28 cellular contexts compared by ENCODE assay signal in the genomic region with DNA sequence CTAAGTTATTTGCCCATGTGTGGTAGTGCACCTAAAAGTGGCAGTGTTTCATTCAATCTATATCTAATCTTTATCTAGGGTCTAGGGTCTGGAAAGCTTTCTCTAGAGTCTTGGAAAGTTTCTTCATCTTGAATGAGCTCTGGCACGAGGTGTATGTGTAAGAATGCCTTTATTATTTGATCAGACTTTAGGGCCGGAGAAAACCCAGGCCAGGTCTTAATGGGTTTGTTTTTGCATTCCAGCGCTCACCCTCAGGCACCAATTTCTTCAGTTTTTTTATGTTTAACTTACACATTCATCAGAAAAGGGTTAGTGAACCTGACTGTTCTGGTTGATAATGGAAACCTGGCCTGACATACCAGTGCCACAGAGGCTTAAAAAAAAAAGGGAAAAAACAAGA.
"Had no signal": no experiment of that assay in that cellular context is flagged by ENCODE, and none has a peak within 500 bp of the region (broad histone marks: within the 10 kb centered on the region; RNA-seq: fewer than 3 reads in every experiment).

No MANE protein-coding gene starts in this region.

- H3K27ac ChIP-seq: cardiac muscle cell, heart left ventricle, left ventricle myocardium inferior, ovary, psoas muscle, right atrium auricular region, suprapubic skin, tibial artery had no signal

- H3K9me3 Mint-ChIP-seq: activated CD4-positive, alpha-beta memory T cell treated with anti-CD3 and anti-CD28 coated beads, Interleukin-2, amount 10 ng/mL, durations not matched to agents 7 days and 5 days; activated CD4-positive, alpha-beta T cell treated with anti-CD3 and anti-CD28 coated beads, Interleukin-2, amount 10 ng/mL, durations not matched to agents 7 days and 5 days; activated naive CD4-positive, alpha-beta T cell treated with anti-CD3 and anti-CD28 coated beads, Interleukin-2, amount 50 U/mL, for 72 hours; effector memory CD8-positive, alpha-beta T cell; T-helper 1 cell treated with Interleukin-12 subunit alpha and Interleukin-12 subunit beta and Interleukin-4 antibody, amounts not matched to agents 30 μg/mL and 1 μg/mL, for 36 hours had no signal

- H3K9me3 ChIP-seq: left ventricle myocardium inferior, ovary, psoas muscle, right atrium auricular region, suprapubic skin, tibial artery had no signal

- H3K36me3 Mint-ChIP-seq: activated naive CD4-positive, alpha-beta T cell treated with anti-CD3 and anti-CD28 coated beads, Interleukin-2, amount 50 U/mL, for 72 hours; brain had no signal

- H3K4me3 ChIP-seq: cardiac muscle cell, heart left ventricle, left ventricle myocardium inferior, ovary, psoas muscle, right atrium auricular region, suprapubic skin, tibial artery had no signal

- DNase-seq: activated CD4-positive, alpha-beta memory T cell treated with anti-CD3 and anti-CD28 coated beads, Interleukin-2, amount 10 ng/mL, durations not matched to agents 7 days and 5 days; activated CD4-positive, alpha-beta T cell treated with anti-CD3 and anti-CD28 coated beads for 1 hour; activated CD4-positive, alpha-beta T cell treated with anti-CD3 and anti-CD28 coated beads, Interleukin-2, amount 10 ng/mL, durations not matched to agents 7 days and 5 days; activated CD8-positive, alpha-beta memory T cell treated with anti-CD3 and anti-CD28 coated beads, Interleukin-2, amount 50 U/mL, for 48 hours; activated naive CD4-positive, alpha-beta T cell; activated T-cell treated with anti-CD3 and anti-CD28 coated beads, Interleukin-2, amount 50 U/mL, for 48 hours; aorta; cortex of kidney; effector memory CD8-positive, alpha-beta T cell; erythroblast; foreskin fibroblast; heart left ventricle; kidney glomerular epithelial cell; left ventricle myocardium inferior; nephron progenitor cell; ovary; psoas muscle; stimulated activated CD4-positive, alpha-beta T cell treated with anti-CD3 and anti-CD28 coated beads, Interleukin-15, amount 100 ng/mL, for 24 hours; stimulated activated CD4-positive, alpha-beta T cell treated with anti-CD3 and anti-CD28 coated beads, Interleukin-2, amount 100 ng/mL, for 24 hours; stimulated activated naive CD4-positive, alpha-beta T cell; T-helper 9 cell; tibial artery had no signal

- H3K27me3 Mint-ChIP-seq: brain had no signal

- H3K27ac Mint-ChIP-seq: activated CD4-positive, alpha-beta memory T cell treated with anti-CD3 and anti-CD28 coated beads, Interleukin-2, amount 10 ng/mL, durations not matched to agents 7 days and 5 days; activated CD4-positive, alpha-beta T cell treated with anti-CD3 and anti-CD28 coated beads, Interleukin-2, amount 10 ng/mL, durations not matched to agents 7 days and 5 days; activated naive CD4-positive, alpha-beta T cell treated with anti-CD3 and anti-CD28 coated beads, Interleukin-2, amount 50 U/mL, for 72 hours; brain; effector memory CD8-positive, alpha-beta T cell; nephron progenitor cell; T-helper 1 cell treated with Interleukin-12 subunit alpha and Interleukin-12 subunit beta and Interleukin-4 antibody, amounts not matched to agents 30 μg/mL and 1 μg/mL, for 36 hours had no signal

- H3K4me3 Mint-ChIP-seq: activated CD4-positive, alpha-beta memory T cell treated with anti-CD3 and anti-CD28 coated beads, Interleukin-2, amount 10 ng/mL, durations not matched to agents 7 days and 5 days; activated CD4-positive, alpha-beta T cell treated with anti-CD3 and anti-CD28 coated beads, Interleukin-2, amount 10 ng/mL, durations not matched to agents 7 days and 5 days; brain; effector memory CD8-positive, alpha-beta T cell; nephron progenitor cell; T-helper 1 cell treated with Interleukin-12 subunit alpha and Interleukin-12 subunit beta and Interleukin-4 antibody, amounts not matched to agents 30 μg/mL and 1 μg/mL, for 36 hours had no signal

- H3K4me1 ChIP-seq: heart left ventricle, left ventricle myocardium inferior, psoas muscle, right atrium auricular region, suprapubic skin, tibial artery had no signal

- H3K4me1 Mint-ChIP-seq: activated CD4-positive, alpha-beta T cell treated with anti-CD3 and anti-CD28 coated beads, Interleukin-2, amount 10 ng/mL, durations not matched to agents 7 days and 5 days; brain had no signal

- H3K36me3 ChIP-seq: cardiac muscle cell, heart left ventricle, left ventricle myocardium inferior, ovary, right atrium auricular region, suprapubic skin, tibial artery had no signal

- ATAC-seq: activated naive CD4-positive, alpha-beta T cell treated with anti-CD3 and anti-CD28 coated beads, Interleukin-2, amount 50 U/mL, for 72 hours; effector memory CD8-positive, alpha-beta T cell; heart left ventricle; psoas muscle had no signal

- H3K27me3 ChIP-seq: cardiac muscle cell, heart left ventricle, ovary, right atrium auricular region, suprapubic skin, tibial artery had no signal
